ENCODE assay signal across 28 cellular contexts in the genomic region with DNA sequence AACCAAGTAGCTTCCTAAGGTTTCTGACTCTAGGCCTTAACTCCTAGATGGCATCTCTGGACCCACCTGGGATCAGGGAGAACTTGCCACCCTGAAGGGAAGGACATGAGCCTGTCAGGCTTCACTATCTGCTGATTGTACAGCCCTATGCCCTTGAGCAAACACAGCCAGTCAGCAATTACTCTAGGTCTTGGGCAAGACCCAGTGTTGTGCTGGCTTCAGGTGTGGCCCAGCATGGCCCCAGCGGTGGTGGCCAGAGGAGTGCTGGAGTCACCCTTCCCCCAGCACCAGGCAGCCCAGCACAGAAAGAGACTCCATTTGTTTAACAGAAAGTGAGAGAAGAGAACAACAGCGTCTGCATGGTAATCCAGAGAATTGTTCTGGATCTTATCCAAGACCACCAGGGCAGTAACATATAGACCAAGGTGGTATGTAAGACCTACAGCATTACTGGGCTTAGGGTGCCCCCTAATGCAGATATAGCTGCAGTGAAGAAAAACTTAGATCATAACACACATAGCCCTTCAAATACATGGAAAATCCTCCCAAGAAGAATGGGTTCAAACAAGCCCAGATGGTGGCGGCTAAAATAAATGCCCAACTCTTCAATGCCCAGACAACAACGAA.
A peak's percentile ranks its signal among the peaks of the same experiment; 100 is the strongest.
DNase-seq lines count a peak whose midpoint lies in the region; ATAC-seq, FAIRE-seq and TF ChIP-seq lines count a peak whose summit lies in the region.
"Had no signal": no experiment of that assay in that cellular context is flagged by ENCODE, and none has a peak within 500 bp of the region (broad histone marks: within the 10 kb centered on the region; RNA-seq: fewer than 3 reads in every experiment).

No MANE protein-coding gene starts in this region.

- H3K4ac ChIP-seq in H9 (ENCODE audit: low read depth, low read length): no peak overlapping the region

- H3K27me3 ChIP-seq in H9 (ENCODE audit: insufficient read depth, low read length) (no peaks in the 10 kb centered on the region), HepG2 (ENCODE audit: control insufficient read depth in 1 of 2, insufficient read depth in 2 of 2, low read length in 2 of 2) (no peaks in the 10 kb centered on the region)
- H3K27me3 ChIP-seq: cardiac muscle cell, ovary, transverse colon had no signal

- no peak overlapping the region for H3K4me3 Mint-ChIP-seq in H9
- H3K4me3 Mint-ChIP-seq in WTC11: no peak overlapping the region
- H3K4me3 Mint-ChIP-seq: activated CD8-positive, alpha-beta T cell treated with anti-CD3 and anti-CD28 coated beads for 36 hours; mesothelial cell of epicardium; natural killer cell; stimulated activated naive CD8-positive, alpha-beta T cell treated with anti-CD3 and anti-CD28 coated beads, Interleukin-15, amount 100 ng/mL, for 72 hours had no signal

- peak; percentile 61; the same call in 2 of the 3 replicates for TF ChIP-seq CTCF in H9 (conservative IDR thresholded peaks at IDR 0.05)
- peak; percentile 11; the same call in 1 of the 2 replicates for TF ChIP-seq CTCF in LNCaP clone FGC (IDR thresholded peaks at IDR 0.05; ENCODE audit: control insufficient read depth, extremely low read depth, insufficient read depth)
- TF ChIP-seq CTCF in WTC11 (IDR thresholded peaks at IDR 0.05): no peak
- peak; percentile 42 for TF ChIP-seq CTCF in HepG2 (CRISPR knock-in tag; IDR thresholded peaks at IDR 0.05)

- TF ChIP-seq EP300 in HepG2 (IDR thresholded peaks at IDR 0.05; ENCODE audit: low read depth in 2 of 2, low read length in 2 of 2) (no peak), HepG2 (CRISPR knock-in tag; IDR thresholded peaks at IDR 0.05; ENCODE audit: borderline replicate concordance) (no peak)

- H4K91ac ChIP-seq in H9 (ENCODE audit: insufficient read length, low read depth, low read length): no peak overlapping the region

- POLR2A ChIA-PET in WTC11 (lab: Charles Lee): no interaction called here
- POLR2A ChIA-PET in HepG2 (lab: Yijun Ruan, JAX): no interaction called here

- H3K79me2 ChIP-seq in H9 (ENCODE audit: insufficient read depth, low read length) (no peaks in the 10 kb centered on the region), HepG2 (ENCODE audit: insufficient read depth, low read length) (no peaks in the 10 kb centered on the region)

- H4K20me1 ChIP-seq in H9 (ENCODE audit: control insufficient read depth, insufficient read depth, insufficient read length) (no peaks in the 10 kb centered on the region), HepG2 (ENCODE audit: insufficient read depth, low read length) (no peaks in the 10 kb centered on the region)

- H3K79me1 ChIP-seq in H9 (ENCODE audit: insufficient read depth, low read depth, low read length, poor library complexity, severe bottlenecking): no peaks in the 10 kb centered on the region

- no peak overlapping the region for H3K14ac ChIP-seq in H9 (ENCODE audit: insufficient read depth, low read length)

- DNase-seq in H9 (no peak), LNCaP clone FGC (ENCODE audit: low read depth) (no peak), WTC11 (ENCODE audit: low spot score) (no peak), HepG2 (ENCODE audit: low spot score) (peak; percentile 3), cardiac septum (ENCODE audit: low spot score) (no peak), retina (no peak), SHP77 (lab: John Stamatoyannopoulos, UW) (no peak)
- no peak for DNase-seq in activated effector memory CD4-positive, alpha-beta T cell treated with Interleukin-2 at 50 U/mL for 16 hours
- DNase-seq: activated CD8-positive, alpha-beta T cell treated with anti-CD3 and anti-CD28 coated beads for 36 hours; activated naive CD4-positive, alpha-beta T cell treated with Interleukin-2 at 50 U/mL for 16 hours; amniotic stem cell; dermis blood vessel endothelial cell; glutamatergic neuron; MM.1S; natural killer cell; NCI-H1694; NCI-H2227 treated with DMSO at 0.1 percent for 48 hours; NK-92 treated with Interleukin-12 subunit alpha and Interleukin-12 subunit beta, amount 100 ng/mL, for 24 hours; ovary; right cardiac atrium; RPMI8226; stimulated activated CD4-positive, alpha-beta T cell treated with anti-CD3 and anti-CD28 coated beads, Interleukin-12 subunit alpha, Interleukin-12 subunit beta, amount 100 ng/mL, for 4 hours; stimulated activated naive CD8-positive, alpha-beta T cell treated with anti-CD3 and anti-CD28 coated beads, Interleukin-15, amount 100 ng/mL, for 72 hours; transverse colon had no signal

- H2BK120ac ChIP-seq in H9 (ENCODE audit: low read depth, low read length, poor library complexity, severe bottlenecking): no peak overlapping the region

- CTCF ChIA-PET in WTC11 (lab: Charles Lee): interaction anchor here (0.7 to 1.3 kb wide), 3 partner anchors 69 to 1225 kb away, joined by 3 read pairs; no protein-coding TSS in a partner anchor
- CTCF ChIA-PET in HepG2 (lab: Yijun Ruan, JAX; ENCODE audit: low intra/inter-chr PET ratio, low total read pairs): no interaction called here

- WGBS in H9 (ENCODE audit: extremely low coverage, insufficient read length, low lambda C conversion rate): no CpG with 5 or more reads among the region's 4 CpGs
- WGBS in HepG2 (ENCODE audit: low lambda C conversion rate): 37% methylated on average over 4 of the region's 4 CpGs

- H3T11ph ChIP-seq in H9 (ENCODE audit: low read length): no peak overlapping the region

- H2BK15ac ChIP-seq in H9 (ENCODE audit: low read depth, low read length): no peak overlapping the region

- no peak for TF ChIP-seq RAD21 in HepG2 (CRISPR knock-in tag; IDR thresholded peaks at IDR 0.05)

- TF ChIP-seq POLR2A in HepG2 (IDR thresholded peaks at IDR 0.05; ENCODE audit: insufficient read depth in 1 of 2, low read depth in 2 of 2, low read length in 2 of 2): no peak

- H3K9me3 ChIP-seq in H9 (ENCODE audit: control insufficient read depth, low read depth, low read length) (no peaks in the 10 kb centered on the region), HepG2 (ENCODE audit: low read length) (no peaks in the 10 kb centered on the region)
- H3K9me3 ChIP-seq: ovary, transverse colon had no signal

- no TSS peak for BruUV-seq in HepG2 (replicated peaks; lab: Mats Ljungman, UMichigan)

- no peak overlapping the region for H3K4me2 ChIP-seq in H9 (ENCODE audit: insufficient read depth, insufficient read length, low read length)
- no peak overlapping the region for H3K4me2 ChIP-seq in HepG2 (ENCODE audit: low read depth, low read length)

- H2AFZ ChIP-seq in H9 (ENCODE audit: low read length): no peak overlapping the region
- no peak overlapping the region for H2AFZ ChIP-seq in HepG2 (ENCODE audit: low read length)

- FAIRE-seq in HepG2 (lab: Jason Lieb, UNC): no peak

- H3K36me3 ChIP-seq in HepG2 (replicated peaks in 1 of 2; ENCODE audit: control insufficient read depth in 1 of 2, insufficient read depth in 2 of 2, low read length in 2 of 2): no peaks in the 10 kb centered on the region
- H3K36me3 ChIP-seq: cardiac muscle cell, ovary, transverse colon had no signal

- H2BK5ac ChIP-seq in H9 (ENCODE audit: insufficient read length, low read length): no peak overlapping the region

- H3K4me3 ChIP-seq in LNCaP clone FGC (ENCODE audit: low read depth, low read length) (no peak overlapping the region), HepG2 (replicated peaks in 1 of 3; ENCODE audit: insufficient read depth in 1 of 3, low read depth in 2 of 3, low read length in 3 of 3) (no peak overlapping the region)
- H3K4me3 ChIP-seq: cardiac muscle cell, ovary, transverse colon had no signal

- H3K36me3 Mint-ChIP-seq in H9 (ENCODE audit: insufficient read depth in 1 of 3, low read depth in 3 of 3): 0 out of 7 replicates have a peak, but pooled peaks cover 0 to 1% (median 0%) of the 10 kb centered on the region in 3 experiments
- no peaks in the 10 kb centered on the region for H3K36me3 Mint-ChIP-seq in WTC11
- H3K36me3 Mint-ChIP-seq: mesothelial cell of epicardium, natural killer cell had no signal

- H4K5ac ChIP-seq in H9 (ENCODE audit: insufficient read length, low read depth, low read length): no peak overlapping the region

- no peak overlapping the region for H3K56ac ChIP-seq in H9 (ENCODE audit: insufficient read length, low read depth, low read length)

- no peak overlapping the region for H3K27ac ChIP-seq in H9 (ENCODE audit: insufficient read length, low read depth, low read length)
- no peak overlapping the region for H3K27ac ChIP-seq in HepG2 (ENCODE audit: extremely low read length, insufficient read depth, low read length)
- H3K27ac ChIP-seq: cardiac muscle cell, HL-60, ovary, transverse colon had no signal

- no peak overlapping the region for H2AK5ac ChIP-seq in H9 (ENCODE audit: insufficient read length, low read length)

- H4K8ac ChIP-seq in H9 (replicated peaks; ENCODE audit: insufficient read length, low read depth, low read length): no peak overlapping the region

- H3K23ac ChIP-seq in H9 (ENCODE audit: insufficient read length, low read depth, low read length): no peak overlapping the region

- H2BK20ac ChIP-seq in H9 (ENCODE audit: low read depth, low read length, poor library complexity, severe bottlenecking): no peak overlapping the region

- H3K27ac Mint-ChIP-seq in H9 (peak overlapping the region in 1 of 3 experiments; percentile 27; a peak in 1 of 7 replicates), WTC11 (no peak overlapping the region)
- H3K27ac Mint-ChIP-seq: activated CD8-positive, alpha-beta T cell treated with anti-CD3 and anti-CD28 coated beads for 36 hours; mesothelial cell of epicardium; natural killer cell had no signal

- H3K18ac ChIP-seq in H9 (ENCODE audit: insufficient read length, low read depth, low read length): no peak overlapping the region

- in situ Hi-C loops in HepG2 (cut with HindIII; ENCODE audit: extremely low pct_ligation_motif_present, low pct_unique_long_range_greater_than_20kb): loop anchor here (5.0 kb wide), 1 partner anchor 143 kb away; no protein-coding TSS in a partner anchor

- intact Hi-C loops in HepG2 (cut with micrococcal nuclease; ENCODE audit: unreplicated experiment): no loop called here
- intact Hi-C loops in cardiac septum (cut with DNase I): no loop called here

- peak; percentile 89 for ATAC-seq in WTC11
- ATAC-seq in HepG2: peak; percentile 61; the same call in 2 of the 3 replicates
- ATAC-seq: activated CD4-positive, CD25-positive, alpha-beta regulatory T cell treated with anti-CD3 and anti-CD28 coated beads, Interleukin-2, amount 50 U/mL, for 24 hours; activated CD8-positive, alpha-beta T cell treated with anti-CD3 and anti-CD28 coated beads for 36 hours; natural killer cell; right cardiac atrium; stimulated activated naive CD8-positive, alpha-beta T cell treated with anti-CD3 and anti-CD28 coated beads, Interleukin-15, amount 100 ng/mL, for 72 hours had no signal

- H3K9me3 Mint-ChIP-seq in H9 (peaks cover 3% of the 10 kb centered on the region in 2 experiments; a peak in 4 of 5 replicates), WTC11 (peaks cover 8% of the 10 kb centered on the region)
- H3K9me3 Mint-ChIP-seq: activated CD8-positive, alpha-beta T cell treated with anti-CD3 and anti-CD28 coated beads for 36 hours had no signal

- no peaks in the 10 kb centered on the region for H3K23me2 ChIP-seq in H9 (ENCODE audit: insufficient read length, low read depth, low read length, poor library complexity, severe bottlenecking)

- H3K4me1 Mint-ChIP-seq in H9: peaks cover 0 to 3% of the 10 kb centered on the region in 2 experiments; a peak in 3 of 4 replicates
- no peaks in the 10 kb centered on the region for H3K4me1 Mint-ChIP-seq in WTC11
- H3K4me1 Mint-ChIP-seq: natural killer cell; stimulated activated naive CD8-positive, alpha-beta T cell treated with anti-CD3 and anti-CD28 coated beads, Interleukin-15, amount 100 ng/mL, for 72 hours had no signal

- H3K9ac ChIP-seq in H9 (ENCODE audit: extremely low read depth, insufficient read length, low read length): no peak overlapping the region
- no peak overlapping the region for H3K9ac ChIP-seq in HepG2 (ENCODE audit: insufficient read depth, low read depth, low read length)

- H3K4me1 ChIP-seq in H9 (ENCODE audit: insufficient read depth, low read length) (no peaks in the 10 kb centered on the region), HepG2 (ENCODE audit: insufficient read depth, low read length) (no peaks in the 10 kb centered on the region)
- H3K4me1 ChIP-seq: transverse colon had no signal

- no peak overlapping the region for H2BK12ac ChIP-seq in H9 (ENCODE audit: insufficient read length, low read depth, low read length)

- H3K27me3 Mint-ChIP-seq in H9 (ENCODE audit: low read depth): no peaks in the 10 kb centered on the region; the same call in 1 of the 2 replicates
- no peaks in the 10 kb centered on the region for H3K27me3 Mint-ChIP-seq in WTC11 (ENCODE audit: low read depth)
- H3K27me3 Mint-ChIP-seq: activated CD8-positive, alpha-beta T cell treated with anti-CD3 and anti-CD28 coated beads for 36 hours had no signal
